In genomic region chr1:154718566-154718965, GRCh38 we compare ENCODE assay signal across 28 cellular contexts.
"Had no signal": no experiment of that assay in that cellular context is flagged by ENCODE, and none has a peak within 500 bp of the region (broad histone marks: within the 10 kb centered on the region; RNA-seq: fewer than 3 reads in every experiment).

No MANE protein-coding gene starts in this region.

- H3K36me3 ChIP-seq: neural progenitor cell, ovary, right lobe of liver, sigmoid colon, stomach, thoracic aorta, thyroid gland, tibial nerve, upper lobe of right lung, vagina had no signal

- H3K4me3 ChIP-seq: neural progenitor cell, ovary, psoas muscle, right lobe of liver, sigmoid colon, stomach, thoracic aorta, thyroid gland, tibial nerve, upper lobe of right lung, vagina had no signal

- H3K27me3 ChIP-seq: neural progenitor cell, ovary, right lobe of liver, sigmoid colon, stomach, thyroid gland, tibial nerve, upper lobe of right lung, vagina had no signal

- H3K4me3 Mint-ChIP-seq: natural killer cell; nephron; neural progenitor cell; stimulated activated effector memory CD8-positive, alpha-beta T cell treated with anti-CD3 and anti-CD28 coated beads, Interleukin-12 subunit alpha, Interleukin-12 subunit beta, amount 100 ng/mL, for 72 hours; stimulated activated naive B cell treated with anti-CD40 and anti-IgM and Interleukin-4, amounts not matched to agents 10 μg/mL and 1 μg/mL and 100 μg/mL, for 72 hours; stimulated activated naive CD8-positive, alpha-beta T cell treated with anti-CD3 and anti-CD28 coated beads, Interleukin-15, Interleukin-2, amounts not matched to agents 100 ng/mL and 50 ng/mL, for 24 hours; type B pancreatic cell had no signal

- H2AFZ ChIP-seq: neural progenitor cell, parathyroid adenoma had no signal

- H3K79me2 ChIP-seq: parathyroid adenoma had no signal

- H3K27ac ChIP-seq: neural progenitor cell, ovary, parathyroid adenoma, psoas muscle, right lobe of liver, stomach, thoracic aorta, thyroid gland, tibial nerve, upper lobe of right lung, vagina had no signal

- H3K27ac Mint-ChIP-seq: natural killer cell; nephron; neural progenitor cell; progenitor cell of endocrine pancreas; stimulated activated effector memory CD8-positive, alpha-beta T cell treated with anti-CD3 and anti-CD28 coated beads, Interleukin-12 subunit alpha, Interleukin-12 subunit beta, amount 100 ng/mL, for 72 hours; stimulated activated naive B cell treated with anti-CD40 and anti-IgM and Interleukin-4, amounts not matched to agents 10 μg/mL and 1 μg/mL and 100 μg/mL, for 72 hours; stimulated activated naive CD8-positive, alpha-beta T cell treated with anti-CD3 and anti-CD28 coated beads, Interleukin-15, Interleukin-2, amounts not matched to agents 100 ng/mL and 50 ng/mL, for 24 hours; type B pancreatic cell had no signal

- DNase-seq: natural killer cell; occipital lobe; ovary; posterior cingulate gyrus; psoas muscle; right cardiac atrium; right lobe of liver; sigmoid colon; small intestine; stimulated activated CD4-positive, alpha-beta T cell treated with anti-CD3 and anti-CD28 coated beads, Interleukin-15, amount 100 ng/mL, for 24 hours; stimulated activated CD4-positive, alpha-beta T cell treated with anti-CD3 and anti-CD28 coated beads, Interleukin-2, amount 100 ng/mL, for 24 hours; stimulated activated CD4-positive, alpha-beta T cell treated with anti-CD3 and anti-CD28 coated beads, Interleukin-2, amount 100 ng/mL, for 48 hours; stimulated activated CD4-positive, alpha-beta T cell treated with anti-CD3 and anti-CD28 coated beads, Interleukin-4, amount 100 ng/mL, for 24 hours; stimulated activated naive B cell treated with anti-CD40 and anti-IgM and Interleukin-4, amounts not matched to agents 10 μg/mL and 1 μg/mL and 100 μg/mL, for 72 hours; stimulated activated naive CD4-positive, alpha-beta T cell treated with Interleukin-2 at 50 U/mL for 16 hours; stomach; thyroid gland; upper lobe of right lung had no signal

- H3K9ac ChIP-seq: neural progenitor cell, parathyroid adenoma had no signal

- H3K27me3 Mint-ChIP-seq: stimulated activated naive B cell treated with anti-CD40 and anti-IgM and Interleukin-4, amounts not matched to agents 10 μg/mL and 1 μg/mL and 100 μg/mL, for 72 hours; stimulated activated naive CD8-positive, alpha-beta T cell treated with anti-CD3 and anti-CD28 coated beads, Interleukin-15, Interleukin-2, amounts not matched to agents 100 ng/mL and 50 ng/mL, for 24 hours had no signal

- ATAC-seq: natural killer cell; psoas muscle; right cardiac atrium; right lobe of liver; stimulated activated effector memory CD8-positive, alpha-beta T cell treated with anti-CD3 and anti-CD28 coated beads, Interleukin-12 subunit alpha, Interleukin-12 subunit beta, amount 100 ng/mL, for 72 hours; stimulated activated naive B cell treated with anti-CD40 and anti-IgM and Interleukin-4, amounts not matched to agents 10 μg/mL and 1 μg/mL and 100 μg/mL, for 72 hours; upper lobe of right lung had no signal

- H3K9me3 Mint-ChIP-seq: natural killer cell; nephron; neural progenitor cell; stimulated activated effector memory CD8-positive, alpha-beta T cell treated with anti-CD3 and anti-CD28 coated beads, Interleukin-12 subunit alpha, Interleukin-12 subunit beta, amount 100 ng/mL, for 72 hours; stimulated activated naive B cell treated with anti-CD40 and anti-IgM and Interleukin-4, amounts not matched to agents 10 μg/mL and 1 μg/mL and 100 μg/mL, for 72 hours; stimulated activated naive CD8-positive, alpha-beta T cell treated with anti-CD3 and anti-CD28 coated beads, Interleukin-15, Interleukin-2, amounts not matched to agents 100 ng/mL and 50 ng/mL, for 24 hours had no signal

- H3K36me3 Mint-ChIP-seq: natural killer cell; stimulated activated effector memory CD8-positive, alpha-beta T cell treated with anti-CD3 and anti-CD28 coated beads, Interleukin-12 subunit alpha, Interleukin-12 subunit beta, amount 100 ng/mL, for 72 hours; stimulated activated naive B cell treated with anti-CD40 and anti-IgM and Interleukin-4, amounts not matched to agents 10 μg/mL and 1 μg/mL and 100 μg/mL, for 72 hours had no signal

- H3K9me3 ChIP-seq: ovary, psoas muscle, right lobe of liver, sigmoid colon, stomach, thoracic aorta, thyroid gland, tibial nerve, upper lobe of right lung, vagina had no signal

- H3K4me2 ChIP-seq: neural progenitor cell had no signal

- H3K4me1 ChIP-seq: parathyroid adenoma, tibial nerve, vagina had no signal
